19 cellular contexts compared by ENCODE assay signal in genomic region chr3:160370987-160371857, GRCh38.
"Had no signal": no experiment of that assay in that cellular context is flagged by ENCODE, and none has a peak within 500 bp of the region (broad histone marks: within the 10 kb centered on the region; RNA-seq: fewer than 3 reads in every experiment).

No MANE protein-coding gene starts in this region.

- ATAC-seq: activated T-cell treated with anti-CD3 and anti-CD28 coated beads, Interleukin-2, amount 50 U/mL, for 72 hours; esophagus mucosa; right lobe of liver had no signal

- H3K27me3 ChIP-seq: neutrophil, right lobe of liver, spleen had no signal

- H3K9me3 Mint-ChIP-seq: activated CD4-positive, alpha-beta memory T cell treated with anti-CD3 and anti-CD28 coated beads for 36 hours; activated naive CD8-positive, alpha-beta T cell treated with anti-CD3 and anti-CD28 coated beads for 36 hours; activated T-cell treated with anti-CD3 and anti-CD28 coated beads, Interleukin-2, amount 50 U/mL, for 72 hours; dendritic cell treated with granulocyte-macrophage colony-stimulating factor and Interleukin-4, amounts not matched to agents 40 ng/mL and 50 ng/mL, for 4 days; naive B cell; type B pancreatic cell had no signal

- H3K4me3 Mint-ChIP-seq: activated CD4-positive, alpha-beta memory T cell treated with anti-CD3 and anti-CD28 coated beads for 36 hours; activated naive CD8-positive, alpha-beta T cell treated with anti-CD3 and anti-CD28 coated beads for 36 hours; activated T-cell treated with anti-CD3 and anti-CD28 coated beads, Interleukin-2, amount 50 U/mL, for 72 hours; dendritic cell treated with granulocyte-macrophage colony-stimulating factor and Interleukin-4, amounts not matched to agents 40 ng/mL and 50 ng/mL, for 4 days; type B pancreatic cell had no signal

- DNase-seq: activated CD4-positive, alpha-beta memory T cell treated with anti-CD3 and anti-CD28 coated beads for 36 hours; activated gamma-delta T cell treated with Interleukin-2 at 50 U/mL for 16 hours; activated naive CD8-positive, alpha-beta T cell treated with anti-CD3 and anti-CD28 coated beads for 36 hours; activated T-cell treated with anti-CD3 and anti-CD28 coated beads, Interleukin-2, amount 50 U/mL, for 72 hours; anterior cingulate cortex; cerebellar nuclear complex; hippocampal formation; kidney glomerular epithelial cell; naive B cell; posterior cingulate gyrus; right lobe of liver; spleen; stimulated activated CD4-positive, alpha-beta T cell treated with anti-CD3 and anti-CD28 coated beads, Interleukin-1b, Interleukin-23, amount 100 ng/mL, for 48 hours; stimulated activated naive CD4-positive, alpha-beta T cell; T1000 had no signal

- H3K36me3 ChIP-seq: neutrophil, right lobe of liver had no signal

- H3K27ac ChIP-seq: neutrophil, right lobe of liver, spleen had no signal

- H3K9me3 ChIP-seq: neutrophil, right lobe of liver, spleen had no signal

- H3K27ac Mint-ChIP-seq: activated CD4-positive, alpha-beta memory T cell treated with anti-CD3 and anti-CD28 coated beads for 36 hours; activated naive CD8-positive, alpha-beta T cell treated with anti-CD3 and anti-CD28 coated beads for 36 hours; activated T-cell treated with anti-CD3 and anti-CD28 coated beads, Interleukin-2, amount 50 U/mL, for 72 hours; dendritic cell treated with granulocyte-macrophage colony-stimulating factor and Interleukin-4, amounts not matched to agents 40 ng/mL and 50 ng/mL, for 4 days; type B pancreatic cell had no signal

- H3K4me3 ChIP-seq: right lobe of liver, spleen had no signal

- H3K27me3 Mint-ChIP-seq: activated CD4-positive, alpha-beta memory T cell treated with anti-CD3 and anti-CD28 coated beads for 36 hours; activated naive CD8-positive, alpha-beta T cell treated with anti-CD3 and anti-CD28 coated beads for 36 hours; dendritic cell treated with granulocyte-macrophage colony-stimulating factor and Interleukin-4, amounts not matched to agents 40 ng/mL and 50 ng/mL, for 4 days; naive B cell; type B pancreatic cell had no signal
